Comparison of ENCODE assay signal across 2 cellular contexts in the genomic region with DNA sequence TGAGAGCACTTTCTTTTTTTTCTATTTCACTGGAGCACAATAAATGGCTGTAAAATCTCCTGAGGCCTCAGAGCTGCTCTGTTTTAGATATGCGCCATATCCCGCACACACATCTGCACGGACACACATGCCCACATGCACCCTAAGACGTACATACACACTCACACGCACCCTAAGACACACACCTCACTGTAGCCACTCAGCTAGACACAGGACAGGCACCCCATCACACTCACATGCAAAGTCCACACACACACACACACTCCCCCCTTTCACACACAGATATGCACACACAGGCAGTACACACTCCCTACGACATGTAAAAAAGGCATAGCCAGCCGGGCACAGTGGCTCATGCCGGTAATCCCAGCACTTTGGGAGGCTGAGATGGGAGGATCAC.
TF ChIP-seq lines count a peak whose summit lies in the region.

No MANE protein-coding gene starts in this region.

TF ChIP-seq in HEK293, 187 proteins besides CTCF, POLR2A, EP300 and RAD21:
- TF ChIP-seq ZXDB (tag by site-specific recombination; IDR thresholded peaks at IDR 0.05) (no peak), IKZF3 (tag by site-specific recombination; IDR thresholded peaks at IDR 0.05) (no peak), SCRT1 (tag by site-specific recombination; IDR thresholded peaks at IDR 0.05; ENCODE audit: borderline replicate concordance) (no peak), ZNF600 (tag by site-specific recombination; IDR thresholded peaks at IDR 0.05) (0 out of 2 replicates have a peak, but pooled peaks have one; percentile 15)

TF ChIP-seq in H1, 55 proteins besides CTCF, POLR2A, EP300 and RAD21:
- TF ChIP-seq SRF (IDR thresholded peaks at IDR 0.05; ENCODE audit: low read depth, low read length) (no peak), CHD1 (IDR thresholded peaks at IDR 0.05; ENCODE audit: low read depth, low read length) (no peak), TEAD4 (IDR thresholded peaks at IDR 0.05; ENCODE audit: low read depth, low read length) (no peak), BRCA1 (IDR thresholded peaks at IDR 0.05; ENCODE audit: low read depth, low read length) (no peak), RFX5 (IDR thresholded peaks at IDR 0.05; ENCODE audit: borderline replicate concordance, low read depth, low read length) (no peak), RBBP5 (IDR thresholded peaks at IDR 0.05; ENCODE audit: borderline replicate concordance, low read depth, low read length) (no peak), FOSL1 (IDR thresholded peaks at IDR 0.05; ENCODE audit: insufficient read depth, low read depth, low read length) (no peak), SUZ12 (IDR thresholded peaks at IDR 0.05; ENCODE audit: low read length) (no peak), ZNF274 (IDR thresholded peaks at IDR 0.05; ENCODE audit: borderline replicate concordance, extremely low read depth, low read length) (no peak), CHD2 (IDR thresholded peaks at IDR 0.05; ENCODE audit: low read length) (no peak), YY1 (IDR thresholded peaks at IDR 0.05; ENCODE audit: low read depth, low read length) (no peak), BACH1 (IDR thresholded peaks at IDR 0.05; ENCODE audit: low read length) (no peak), GTF2F1 (IDR thresholded peaks at IDR 0.05; ENCODE audit: borderline replicate concordance, low read depth, low read length) (no peak), KDM5A (IDR thresholded peaks at IDR 0.05; ENCODE audit: low read length) (no peak), EZH2 (IDR thresholded peaks at IDR 0.05; ENCODE audit: low read depth, low read length, severe bottlenecking) (no peak), MAFK (IDR thresholded peaks at IDR 0.05; ENCODE audit: low read depth, low read length) (no peak)
